ENCODE assay signal across 8 cellular contexts in the genomic region with DNA sequence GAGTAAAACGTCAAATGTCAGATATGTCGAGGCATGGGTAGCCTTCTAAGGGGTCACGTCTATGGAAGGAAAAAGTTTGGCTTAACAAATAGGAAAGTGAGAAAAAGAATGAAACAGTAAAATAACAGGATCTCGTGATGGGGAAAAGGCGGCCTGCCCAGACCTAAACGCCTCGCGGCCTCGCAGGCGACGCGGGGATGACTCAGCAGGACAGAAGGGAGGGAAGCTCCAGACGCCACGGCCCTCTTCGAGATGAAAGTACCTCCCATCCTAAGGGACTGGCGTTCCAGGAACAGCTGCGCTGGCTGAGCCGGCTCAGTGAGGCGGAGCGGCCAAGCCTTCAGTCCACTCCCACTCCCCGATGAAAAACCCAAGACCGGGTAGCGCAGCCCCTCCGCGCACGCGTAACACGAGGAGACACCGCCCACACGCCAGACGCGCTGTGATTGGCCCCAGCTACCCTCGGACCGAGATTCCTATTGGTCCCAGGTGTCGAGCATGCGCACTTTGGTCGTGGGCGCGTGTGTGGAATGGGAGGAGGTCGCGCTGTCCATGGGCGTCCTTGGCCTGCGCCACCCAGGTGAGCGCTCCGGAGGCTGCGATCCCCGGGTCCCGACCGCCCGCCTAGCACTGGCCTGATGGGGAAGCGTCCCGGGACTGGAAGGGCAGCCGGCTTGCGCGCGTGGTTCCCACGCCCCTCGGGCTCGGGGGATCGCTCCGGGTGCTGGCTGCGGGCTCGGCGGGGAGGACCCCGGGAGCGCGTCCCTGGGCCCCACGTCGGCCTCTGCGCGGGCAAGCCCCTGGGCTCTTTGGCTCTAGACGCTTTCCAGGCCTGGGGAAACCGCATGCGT.
A peak's percentile ranks its signal among the peaks of the same experiment; 100 is the strongest.
DNase-seq lines count a peak whose midpoint lies in the region; ATAC-seq, FAIRE-seq and TF ChIP-seq lines count a peak whose summit lies in the region.

No MANE protein-coding gene starts in this region.

- H3K4me3 ChIP-seq in DND-41 (ENCODE audit: low read depth in 1 of 2, low read length in 2 of 2), result peak overlapping the region; percentile 33 to 79; a peak in 3 of 4 replicates
- peak overlapping the region; percentile 75 for H3K4me3 ChIP-seq in coronary artery
- H3K4me3 ChIP-seq in HepG2 (replicated peaks in 1 of 3; ENCODE audit: insufficient read depth in 1 of 3, low read depth in 2 of 3, low read length in 3 of 3), result peak overlapping the region; percentile 62 to 78 (median 76)

- no TSS peak for BruUV-seq in HepG2 (replicated peaks; lab: Mats Ljungman, UMichigan)

- no peak for TF ChIP-seq RAD21 in HepG2 (CRISPR knock-in tag; IDR thresholded peaks at IDR 0.05)

- no peak for TF ChIP-seq EP300 in HepG2 (IDR thresholded peaks at IDR 0.05; ENCODE audit: low read depth in 2 of 2, low read length in 2 of 2)
- TF ChIP-seq EP300 in HepG2 (CRISPR knock-in tag; IDR thresholded peaks at IDR 0.05; ENCODE audit: borderline replicate concordance), result no peak

- POLR2A ChIA-PET in activated CD4-positive, alpha-beta T cell treated with anti-CD3 and anti-CD28 coated beads, Interleukin-2, amount 10 ng/mL, durations not matched to agents 7 days and 5 days (lab: Charles Lee), result no interaction called here
- POLR2A ChIA-PET in HepG2 (lab: Yijun Ruan, JAX), result interaction anchor here (0.6 to 1.2 kb wide), 2 partner anchors 12 to 589 kb away, joined by 3 read pairs; partner anchors contain the start of genes FASTKD3 and MTRR

- CTCF ChIA-PET in activated CD4-positive, alpha-beta T cell treated with anti-CD3 and anti-CD28 coated beads, Interleukin-2, amount 10 ng/mL, durations not matched to agents 7 days and 5 days (lab: Charles Lee), result no interaction called here
- CTCF ChIA-PET in HepG2 (lab: Yijun Ruan, JAX; ENCODE audit: low intra/inter-chr PET ratio, low total read pairs), result no interaction called here

- H4K20me1 ChIP-seq in DND-41 (ENCODE audit: insufficient read depth, low read length) (no peaks in the 10 kb centered on the region), HepG2 (ENCODE audit: insufficient read depth, low read length) (no peaks in the 10 kb centered on the region)

- H3K9me3 Mint-ChIP-seq in HFFc6 (no peaks in the 10 kb centered on the region), progenitor cell of endocrine pancreas (ENCODE audit: low read depth) (peaks cover 4% of the 10 kb centered on the region)
- H3K9me3 Mint-ChIP-seq in activated CD4-positive, alpha-beta T cell treated with anti-CD3 and anti-CD28 coated beads, Interleukin-2, amount 10 ng/mL, durations not matched to agents 7 days and 5 days, result no peaks in the 10 kb centered on the region

- H3K27me3 Mint-ChIP-seq in HFFc6 (ENCODE audit: insufficient read depth) (no peaks in the 10 kb centered on the region), progenitor cell of endocrine pancreas (no peaks in the 10 kb centered on the region)
- H3K27me3 Mint-ChIP-seq in activated CD4-positive, alpha-beta T cell treated with anti-CD3 and anti-CD28 coated beads, Interleukin-2, amount 10 ng/mL, durations not matched to agents 7 days and 5 days, result no peaks in the 10 kb centered on the region

- ATAC-seq in DND-41 (ENCODE audit: insufficient read depth, low read depth), result peak; percentile 93
- peak; percentile 97 for ATAC-seq in HepG2

- TF ChIP-seq CTCF in DND-41 (IDR thresholded peaks at IDR 0.05; ENCODE audit: borderline replicate concordance, extremely low read depth, low read length, poor library complexity, severe bottlenecking), result no peak
- no peak for TF ChIP-seq CTCF in HFFc6 (IDR thresholded peaks at IDR 0.05)
- TF ChIP-seq CTCF in coronary artery (IDR thresholded peaks at IDR 0.05), result no peak
- TF ChIP-seq CTCF in HepG2 (CRISPR knock-in tag; IDR thresholded peaks at IDR 0.05), result no peak
- no peak for TF ChIP-seq CTCF in progenitor cell of endocrine pancreas (IDR thresholded peaks at IDR 0.05; ENCODE audit: unreplicated experiment)

- peak overlapping the region; percentile 81 for H3K4me2 ChIP-seq in DND-41 (ENCODE audit: insufficient read depth, low read length)
- H3K4me2 ChIP-seq in HepG2 (ENCODE audit: low read depth, low read length), result peak overlapping the region; percentile 66

- intact Hi-C loops in HepG2 (cut with micrococcal nuclease; ENCODE audit: unreplicated experiment), result no loop called here

- H3K36me3 Mint-ChIP-seq in HFFc6 (ENCODE audit: low read depth), result peaks cover 6% of the 10 kb centered on the region; the same call in 1 of the 2 replicates
- no peaks in the 10 kb centered on the region for H3K36me3 Mint-ChIP-seq in activated CD4-positive, alpha-beta T cell treated with anti-CD3 and anti-CD28 coated beads, Interleukin-2, amount 10 ng/mL, durations not matched to agents 7 days and 5 days (ENCODE audit: low read depth)
- peaks cover 2% of the 10 kb centered on the region for H3K36me3 Mint-ChIP-seq in progenitor cell of endocrine pancreas (ENCODE audit: insufficient read depth)

- peak overlapping the region; percentile 97 for H3K27ac Mint-ChIP-seq in HFFc6
- peak overlapping the region; percentile 88 for H3K27ac Mint-ChIP-seq in activated CD4-positive, alpha-beta T cell treated with anti-CD3 and anti-CD28 coated beads, Interleukin-2, amount 10 ng/mL, durations not matched to agents 7 days and 5 days
- H3K27ac Mint-ChIP-seq in progenitor cell of endocrine pancreas, result no peak overlapping the region

- 34% methylated on average over 24 of the region's 74 CpGs for WGBS in HepG2 (ENCODE audit: low lambda C conversion rate)

- H2AFZ ChIP-seq in DND-41 (ENCODE audit: low read depth, low read length), result peak overlapping the region; percentile 59
- no peak overlapping the region for H2AFZ ChIP-seq in HepG2 (ENCODE audit: low read length)

- H3K4me1 Mint-ChIP-seq in HFFc6 (ENCODE audit: low read depth) (peaks cover 33% of the 10 kb centered on the region), progenitor cell of endocrine pancreas (ENCODE audit: low read depth) (peaks cover 4% of the 10 kb centered on the region)
- H3K4me1 Mint-ChIP-seq in activated CD4-positive, alpha-beta T cell treated with anti-CD3 and anti-CD28 coated beads, Interleukin-2, amount 10 ng/mL, durations not matched to agents 7 days and 5 days, result peaks cover 25% of the 10 kb centered on the region

- peak; percentile 47 to 66; a peak in 3 of 4 replicates for TF ChIP-seq POLR2A in HepG2 (IDR thresholded peaks at IDR 0.05; ENCODE audit: insufficient read depth in 1 of 2, low read depth in 2 of 2, low read length in 2 of 2)

- in situ Hi-C loops in HepG2 (cut with HindIII; ENCODE audit: extremely low pct_ligation_motif_present, low pct_unique_long_range_greater_than_20kb), result no loop called here

- peaks cover 14% of the 10 kb centered on the region for H3K36me3 ChIP-seq in DND-41 (ENCODE audit: insufficient read depth, low read length)
- H3K36me3 ChIP-seq in HepG2 (replicated peaks in 1 of 2; ENCODE audit: control insufficient read depth in 1 of 2, insufficient read depth in 2 of 2, low read length in 2 of 2), result no peaks in the 10 kb centered on the region

- H3K79me2 ChIP-seq in DND-41 (ENCODE audit: insufficient read depth, low read length) (peaks cover 25% of the 10 kb centered on the region), HepG2 (ENCODE audit: insufficient read depth, low read length) (peaks cover 13% of the 10 kb centered on the region)

- H3K4me3 Mint-ChIP-seq in HFFc6 (peak overlapping the region; percentile 95), progenitor cell of endocrine pancreas (ENCODE audit: low read depth) (no peak overlapping the region)
- H3K4me3 Mint-ChIP-seq in activated CD4-positive, alpha-beta T cell treated with anti-CD3 and anti-CD28 coated beads, Interleukin-2, amount 10 ng/mL, durations not matched to agents 7 days and 5 days, result peak overlapping the region; percentile 81

- H3K27me3 ChIP-seq in DND-41 (ENCODE audit: insufficient read depth, low read length, poor library complexity), result no peaks in the 10 kb centered on the region
- no peaks in the 10 kb centered on the region for H3K27me3 ChIP-seq in HepG2 (ENCODE audit: control insufficient read depth in 1 of 2, insufficient read depth in 2 of 2, low read length in 2 of 2)

- peak; percentile 63 for FAIRE-seq in HepG2 (lab: Jason Lieb, UNC)

- DNase-seq in DND-41, result peak; percentile 88
- peak; percentile 99 for DNase-seq in HFFc6
- DNase-seq in NCI-H1694 treated with DMSO at 0.1 percent for 48 hours (lab: John Stamatoyannopoulos, UW), result peak; percentile 60
- peak; percentile 90 for DNase-seq in activated CD4-positive, alpha-beta T cell treated with anti-CD3 and anti-CD28 coated beads, Interleukin-2, amount 10 ng/mL, durations not matched to agents 7 days and 5 days
- peak; percentile 90 for DNase-seq in coronary artery (ENCODE audit: low spot score)
- DNase-seq in HepG2 (ENCODE audit: low spot score), result peak; percentile 84
- peak; percentile 56 to 80 (median 70) for DNase-seq in stimulated activated CD4-positive, alpha-beta T cell treated with anti-CD3 and anti-CD28 coated beads, TNF-alpha, amount 100 ng/mL, for 1 hour (ENCODE audit: low read depth in 3 of 3, low spot score in 1 of 3)
- DNase-seq in progenitor cell of endocrine pancreas (ENCODE audit: low spot score, unreplicated experiment), result no peak

- H3K4me1 ChIP-seq in DND-41 (ENCODE audit: insufficient read depth, low read length) (peaks cover 33% of the 10 kb centered on the region), HepG2 (ENCODE audit: insufficient read depth, low read length) (peaks cover 7% of the 10 kb centered on the region; the same call in 1 of the 2 replicates)

- H3K27ac ChIP-seq in DND-41 (ENCODE audit: low read length), result peak overlapping the region; percentile 70
- peak overlapping the region; percentile 75 to 93 for H3K27ac ChIP-seq in coronary artery
- H3K27ac ChIP-seq in HepG2 (ENCODE audit: extremely low read length, insufficient read depth, low read length), result peak overlapping the region; percentile 63

- peaks cover 4% of the 10 kb centered on the region for H3K9me3 ChIP-seq in DND-41 (ENCODE audit: insufficient read depth, low read length, severe bottlenecking)
- H3K9me3 ChIP-seq in HepG2 (ENCODE audit: low read length), result peaks cover 13% of the 10 kb centered on the region; the same call in 1 of the 2 replicates

- H3K9ac ChIP-seq in DND-41 (ENCODE audit: low read depth, low read length), result peak overlapping the region; percentile 76
- H3K9ac ChIP-seq in HepG2 (ENCODE audit: insufficient read depth, low read depth, low read length), result peak overlapping the region; percentile 77

TF ChIP-seq in HepG2, 621 proteins besides CTCF, POLR2A, EP300 and RAD21 (continues in another document):
- peak; percentile 21; the same call in 1 of the 2 replicates for TF ChIP-seq LBX2 (CRISPR knock-in tag; IDR thresholded peaks at IDR 0.05; ENCODE audit: borderline replicate concordance)
- TF ChIP-seq, protein P1, sequence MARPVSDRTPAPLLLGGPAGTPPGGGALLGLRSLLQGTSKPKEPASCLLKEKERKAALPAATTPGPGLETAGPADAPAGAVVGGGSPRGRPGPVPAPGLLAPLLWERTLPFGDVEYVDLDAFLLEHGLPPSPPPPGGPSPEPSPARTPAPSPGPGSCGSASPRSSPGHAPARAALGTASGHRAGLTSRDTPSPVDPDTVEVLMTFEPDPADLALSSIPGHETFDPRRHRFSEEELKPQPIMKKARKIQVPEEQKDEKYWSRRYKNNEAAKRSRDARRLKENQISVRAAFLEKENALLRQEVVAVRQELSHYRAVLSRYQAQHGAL (CRISPR knock-in tag; IDR thresholded peaks at IDR 0.05; ENCODE audit: not compliant biosample characterization), result no peak
